ENCODE assay signal across 16 cellular contexts in genomic region chr11:131099746-131100145, GRCh38.
DNase-seq lines count a peak whose midpoint lies in the region; ATAC-seq lines count a peak whose summit lies in the region.
"Had no signal": no experiment of that assay in that cellular context is flagged by ENCODE, and none has a peak within 500 bp of the region (broad histone marks: within the 10 kb centered on the region; RNA-seq: fewer than 3 reads in every experiment).

No MANE protein-coding gene starts in this region.

- H3K4me1 ChIP-seq in SJSA1 (replicated peaks) = peaks cover 16% of the 10 kb centered on the region

- DNase-seq in EH (ENCODE audit: low read depth) (peak; percentile 20), SJSA1 (ENCODE audit: low read depth in 1 of 2, low spot score in 2 of 2) (peak in 1 of 2 experiments; percentile 1), globus pallidus (ENCODE audit: low spot score) (peak; percentile 51), putamen (ENCODE audit: low spot score) (peak; percentile 38), glomerular visceral epithelial cell (ENCODE audit: extremely low spot score) (no peak)
- no peak for DNase-seq in stimulated activated CD4-positive, alpha-beta T cell treated with anti-CD3 and anti-CD28 coated beads, Interleukin-15, amount 100 ng/mL, for 24 hours
- DNase-seq: C1 segment of cervical spinal cord; CD8-positive, alpha-beta memory T cell; Karpas-422; NCI-H1417 treated with DMSO at 0.1 percent for 48 hours; NCI-H187 treated with DMSO at 0.1 percent for 48 hours; NCI-H226; NCI-H524; RPMI8226; SHP77 treated with DMSO at 0.1 percent for 48 hours had no signal

- peak overlapping the region; percentile 57 for H3K27ac ChIP-seq in SJSA1

- H3K27me3 ChIP-seq in SJSA1 (replicated peaks) = no peaks in the 10 kb centered on the region

- no peak overlapping the region for H3K4me3 ChIP-seq in SJSA1

- ATAC-seq in HG03354 (IDR thresholded peaks at IDR 0.05; ENCODE audit: poor library complexity, severe bottlenecking, unreplicated experiment) = no peak

- H3K9me3 ChIP-seq in SJSA1 (replicated peaks) = no peaks in the 10 kb centered on the region

- no peaks in the 10 kb centered on the region for H3K36me3 ChIP-seq in SJSA1

Comparison
In these comparisons a context has a peak if more than half of its experiments do, and no peak if none do; other contexts are left out.
1. DNase-seq: peak in EH (single experiment), globus pallidus (single experiment) and putamen (single experiment); none in stimulated activated CD4-positive, alpha-beta T cell treated with anti-CD3 and anti-CD28 coated beads, Interleukin-15, amount 100 ng/mL, for 24 hours (single experiment) and glomerular visceral epithelial cell (single experiment).